Comparison of ENCODE assay signal across 18 cellular contexts in the genomic region with DNA sequence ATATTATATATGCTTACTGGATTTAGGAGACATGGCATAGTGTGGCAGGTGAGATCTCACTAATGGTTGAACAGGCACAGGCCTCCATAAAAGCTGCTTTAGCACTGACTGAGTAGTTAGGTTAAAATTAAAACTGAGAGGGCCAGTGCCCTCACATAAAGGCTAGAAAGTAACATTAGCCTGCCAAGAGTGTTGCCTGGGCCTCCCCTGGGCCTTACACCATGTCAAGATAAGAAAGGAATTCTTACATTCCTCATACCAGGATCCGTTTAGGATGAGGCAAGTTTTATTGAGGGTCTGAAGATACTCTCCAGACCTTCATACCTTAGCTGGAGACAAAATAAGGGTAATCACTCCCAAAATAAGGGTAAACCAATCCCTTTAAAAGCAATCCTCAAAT.
"Had no signal": no experiment of that assay in that cellular context is flagged by ENCODE, and none has a peak within 500 bp of the region (broad histone marks: within the 10 kb centered on the region; RNA-seq: fewer than 3 reads in every experiment).

No MANE protein-coding gene starts in this region.

- H3K4me1 Mint-ChIP-seq: activated CD4-positive, alpha-beta T cell treated with anti-CD3 and anti-CD28 coated beads for 36 hours; activated naive CD8-positive, alpha-beta T cell treated with anti-CD3 and anti-CD28 coated beads, Interleukin-2, amount 50 U/mL, for 24 hours; naive thymus-derived CD8-positive, alpha-beta T cell; stimulated activated effector memory CD8-positive, alpha-beta T cell treated with anti-CD3 and anti-CD28 coated beads, Interleukin-12 subunit alpha, Interleukin-12 subunit beta, amount 100 ng/mL, for 72 hours had no signal

- H3K27me3 ChIP-seq: body of pancreas, esophagus muscularis mucosa, right lobe of liver, thyroid gland, vagina had no signal

- H3K4me1 ChIP-seq: esophagus muscularis mucosa, lower lobe of right lung, thyroid gland, vagina had no signal

- H3K27me3 Mint-ChIP-seq: activated CD4-positive, alpha-beta T cell treated with anti-CD3 and anti-CD28 coated beads for 36 hours; activated CD8-positive, alpha-beta T cell treated with anti-CD3 and anti-CD28 coated beads for 36 hours; activated naive CD8-positive, alpha-beta T cell treated with anti-CD3 and anti-CD28 coated beads, Interleukin-2, amount 50 U/mL, for 24 hours; naive thymus-derived CD8-positive, alpha-beta T cell had no signal

- DNase-seq: activated CD4-positive, alpha-beta T cell treated with anti-CD3 and anti-CD28 coated beads for 36 hours; activated CD8-positive, alpha-beta memory T cell treated with anti-CD3 and anti-CD28 coated beads, Interleukin-2, amount 50 U/mL, for 4 hours; activated CD8-positive, alpha-beta T cell treated with anti-CD3 and anti-CD28 coated beads for 36 hours; activated naive CD4-positive, alpha-beta T cell treated with Interleukin-2 at 50 U/mL for 16 hours; activated naive CD8-positive, alpha-beta T cell treated with anti-CD3 and anti-CD28 coated beads, Interleukin-2, amount 50 U/mL, for 24 hours; body of pancreas; foreskin melanocyte; head of caudate nucleus; kidney glomerular epithelial cell; lower lobe of right lung; naive thymus-derived CD8-positive, alpha-beta T cell; right lobe of liver; T-helper 9 cell; thyroid gland had no signal

- H3K27ac Mint-ChIP-seq: activated CD4-positive, alpha-beta T cell treated with anti-CD3 and anti-CD28 coated beads for 36 hours; activated CD8-positive, alpha-beta T cell treated with anti-CD3 and anti-CD28 coated beads for 36 hours; activated naive CD8-positive, alpha-beta T cell treated with anti-CD3 and anti-CD28 coated beads, Interleukin-2, amount 50 U/mL, for 24 hours; naive thymus-derived CD8-positive, alpha-beta T cell; stimulated activated effector memory CD8-positive, alpha-beta T cell treated with anti-CD3 and anti-CD28 coated beads, Interleukin-12 subunit alpha, Interleukin-12 subunit beta, amount 100 ng/mL, for 72 hours had no signal

- H3K4me3 ChIP-seq: body of pancreas, esophagus muscularis mucosa, lower lobe of right lung, right lobe of liver, thyroid gland, vagina had no signal

- H3K9me3 ChIP-seq: body of pancreas, esophagus muscularis mucosa, lower lobe of right lung, right lobe of liver, thyroid gland, vagina had no signal

- H3K4me3 Mint-ChIP-seq: activated CD4-positive, alpha-beta T cell treated with anti-CD3 and anti-CD28 coated beads for 36 hours; activated CD8-positive, alpha-beta T cell treated with anti-CD3 and anti-CD28 coated beads for 36 hours; activated naive CD8-positive, alpha-beta T cell treated with anti-CD3 and anti-CD28 coated beads, Interleukin-2, amount 50 U/mL, for 24 hours; naive thymus-derived CD8-positive, alpha-beta T cell; stimulated activated effector memory CD8-positive, alpha-beta T cell treated with anti-CD3 and anti-CD28 coated beads, Interleukin-12 subunit alpha, Interleukin-12 subunit beta, amount 100 ng/mL, for 72 hours had no signal

- H3K27ac ChIP-seq: body of pancreas, esophagus muscularis mucosa, lower lobe of right lung, right lobe of liver, thyroid gland, vagina, VCaP had no signal

- H3K36me3 ChIP-seq: esophagus muscularis mucosa, lower lobe of right lung, right lobe of liver, thyroid gland, vagina had no signal

- H3K36me3 Mint-ChIP-seq: stimulated activated effector memory CD8-positive, alpha-beta T cell treated with anti-CD3 and anti-CD28 coated beads, Interleukin-12 subunit alpha, Interleukin-12 subunit beta, amount 100 ng/mL, for 72 hours had no signal
